Comparison of ENCODE assay signal across 15 cellular contexts in the genomic region with DNA sequence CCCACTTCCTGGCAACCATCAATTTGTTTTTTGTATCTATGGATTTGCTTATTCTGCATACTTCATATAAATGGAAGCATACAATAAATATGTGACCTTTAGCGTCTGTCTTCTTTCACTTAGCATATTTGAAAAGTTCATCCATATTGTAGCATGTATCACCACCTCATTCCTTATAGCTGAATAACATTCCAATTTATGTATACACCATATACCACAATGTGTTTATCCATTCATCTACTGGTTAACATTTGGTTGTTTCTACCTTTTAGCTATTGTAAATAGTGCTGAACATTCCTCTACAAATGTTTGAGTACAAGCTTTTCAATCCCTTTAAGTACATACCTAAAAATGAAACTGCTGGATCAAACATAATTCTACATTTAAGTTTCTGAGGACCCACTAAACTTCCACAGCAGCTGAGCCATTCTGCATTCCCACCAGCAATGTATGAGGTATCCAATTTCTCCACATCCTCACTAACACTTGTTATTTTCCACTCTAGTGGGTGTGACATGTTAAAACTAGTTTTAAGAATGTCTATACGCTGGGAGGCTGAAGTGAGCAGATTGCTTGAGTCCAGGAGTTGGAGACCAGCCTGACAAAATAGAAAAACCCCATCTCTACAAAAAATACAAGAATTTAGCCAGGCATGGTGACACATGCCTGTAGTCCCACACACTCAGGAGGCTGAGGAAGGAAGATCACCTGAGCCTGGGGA. TPM values are rescaled to one million over a fixed set of nuclear protein-coding genes. Genes with fewer than 3 reads are reported as not detected.
A peak's percentile ranks its signal among the peaks of the same experiment; 100 is the strongest.
DNase-seq lines count a peak whose midpoint lies in the region; ATAC-seq and TF ChIP-seq lines count a peak whose summit lies in the region.
"Had no signal": no experiment of that assay in that cellular context is flagged by ENCODE, and none has a peak within 500 bp of the region (broad histone marks: within the 10 kb centered on the region; RNA-seq: fewer than 3 reads in every experiment).

No MANE protein-coding gene starts in this region.

- H3K9me3 Mint-ChIP-seq in chondrocyte (ENCODE audit: low read depth) (peaks cover 3% of the 10 kb centered on the region), osteocyte (ENCODE audit: unreplicated experiment) (no peaks in the 10 kb centered on the region)
- H3K9me3 Mint-ChIP-seq: CD8-positive, alpha-beta memory T cell had no signal

- H3K27me3 Mint-ChIP-seq in chondrocyte (ENCODE audit: low read depth): no peaks in the 10 kb centered on the region
- H3K27me3 Mint-ChIP-seq in osteocyte (ENCODE audit: unreplicated experiment): no peaks in the 10 kb centered on the region
- H3K27me3 Mint-ChIP-seq: CD8-positive, alpha-beta memory T cell had no signal

- no peaks in the 10 kb centered on the region for H3K36me3 Mint-ChIP-seq in chondrocyte (ENCODE audit: low read depth)
- no peaks in the 10 kb centered on the region for H3K36me3 Mint-ChIP-seq in osteocyte (ENCODE audit: unreplicated experiment)

- H3K4me1 Mint-ChIP-seq in chondrocyte (ENCODE audit: low read depth) (peaks cover 62% of the 10 kb centered on the region), osteocyte (ENCODE audit: unreplicated experiment) (peaks cover 68% of the 10 kb centered on the region)

- TF ChIP-seq CTCF in chondrocyte (IDR thresholded peaks at IDR 0.05) (peak; percentile 25), osteocyte (IDR thresholded peaks at IDR 0.05) (no peak)

- DNase-seq in Daoy (ENCODE audit: low read depth) (peak; percentile 25), NCI-H2171 (lab: John Stamatoyannopoulos, UW) (peak; percentile 73), chondrocyte (ENCODE audit: low spot score) (no peak), osteocyte (ENCODE audit: extremely low spot score, unreplicated experiment) (no peak), COLO829 (ENCODE audit: low spot score) (no peak), AG08395 (ENCODE audit: low spot score) (no peak)
- DNase-seq: activated CD8-positive, alpha-beta T cell treated with anti-CD3 and anti-CD28 coated beads, Interleukin-2, amount 10 ng/mL, durations not matched to agents 7 days and 5 days; activated naive CD4-positive, alpha-beta T cell treated with Interleukin-2 at 50 U/mL for 16 hours; CD8-positive, alpha-beta memory T cell; dermis blood vessel endothelial cell; NCI-H82; retina; upper lobe of left lung had no signal

- no peak for ATAC-seq in HG02970 (IDR thresholded peaks at IDR 0.05; ENCODE audit: low FRiP score, unreplicated experiment)
- ATAC-seq in GM21737 (IDR thresholded peaks at IDR 0.05; ENCODE audit: unreplicated experiment): no peak
- ATAC-seq: activated CD8-positive, alpha-beta T cell treated with anti-CD3 and anti-CD28 coated beads, Interleukin-2, amount 10 ng/mL, durations not matched to agents 7 days and 5 days had no signal

- peak overlapping the region; percentile 41 for H3K4me3 Mint-ChIP-seq in chondrocyte (ENCODE audit: unreplicated experiment)
- H3K4me3 Mint-ChIP-seq in osteocyte (ENCODE audit: unreplicated experiment): peak overlapping the region; percentile 60
- H3K4me3 Mint-ChIP-seq: activated CD8-positive, alpha-beta T cell treated with anti-CD3 and anti-CD28 coated beads, Interleukin-2, amount 10 ng/mL, durations not matched to agents 7 days and 5 days; CD8-positive, alpha-beta memory T cell had no signal

- H3K27ac Mint-ChIP-seq in chondrocyte (ENCODE audit: unreplicated experiment) (peak overlapping the region; percentile 98), osteocyte (ENCODE audit: unreplicated experiment) (peak overlapping the region; percentile 91)
- H3K27ac Mint-ChIP-seq: activated CD8-positive, alpha-beta T cell treated with anti-CD3 and anti-CD28 coated beads, Interleukin-2, amount 10 ng/mL, durations not matched to agents 7 days and 5 days had no signal

RNA-seq across cellular contexts. Expression of gene NUDT3, which starts 32.9 kb away (rescaled TPM):
- total RNA-seq in Daoy (2014; rRNA removed; shearing (Covaris generic)): 35.1 and 35.4 TPM in 2 replicates
- total RNA-seq in chondrocyte: 21.6 to 25.9 TPM (median 22.0 TPM) in 3 replicates
- total RNA-seq in osteocyte: 32.0 and 33.1 TPM in 2 replicates

Comparison
In these comparisons a context has a peak if more than half of its experiments do, and no peak if none do; other contexts are left out.
1. DNase-seq: peak in Daoy (single experiment) and NCI-H2171 (single experiment); none in chondrocyte (single experiment), osteocyte (single experiment), COLO829 (single experiment) and AG08395 (single experiment).